Comparison of ENCODE assay signal across 8 cellular contexts in genomic region chr2:102736174-102736606, GRCh38. TPM values are rescaled to one million over a fixed set of nuclear protein-coding genes. Genes with fewer than 3 reads are reported as not detected.
A peak's percentile ranks its signal among the peaks of the same experiment; 100 is the strongest.
DNase-seq lines count a peak whose midpoint lies in the region; ATAC-seq and TF ChIP-seq lines count a peak whose summit lies in the region.

No MANE protein-coding gene starts in this region.

- peaks cover 54% of the 10 kb centered on the region for H3K4me1 Mint-ChIP-seq in CD4-positive, alpha-beta T cell (ENCODE audit: low read depth)

- no peaks in the 10 kb centered on the region for H3K9me3 ChIP-seq in CD4-positive, alpha-beta T cell (ENCODE audit: control insufficient read depth, low read length)

- intact Hi-C loops in CD4-positive, alpha-beta T cell (cut with DNase I, micrococcal nuclease) = no loop called here

- peak; percentile 54 for ATAC-seq in CD4-positive, alpha-beta T cell (ENCODE audit: poor library complexity)
- ATAC-seq in GM18909 (IDR thresholded peaks at IDR 0.05; ENCODE audit: poor library complexity, unreplicated experiment) = peak; percentile 59
- ATAC-seq in HG03097 (IDR thresholded peaks at IDR 0.05; ENCODE audit: low FRiP score, unreplicated experiment) = peak; percentile 37

- H3K27ac ChIP-seq in CD4-positive, alpha-beta T cell (ENCODE audit: low read depth, low read length) = peak overlapping the region; percentile 26

- POLR2A ChIA-PET in CD4-positive, alpha-beta T cell (lab: Charles Lee) = interaction anchor here (1.0 to 1.4 kb wide), 3 partner anchors 12 to 25 kb away, joined by 3 to 5 read pairs (median 3); partner anchors contain the start of gene TMEM182

- H3K27me3 Mint-ChIP-seq in CD4-positive, alpha-beta T cell = no peaks in the 10 kb centered on the region

- no peak for TF ChIP-seq CTCF in CD4-positive, alpha-beta T cell (IDR thresholded peaks at IDR 0.05)

- DNase-seq in CD4-positive, alpha-beta T cell = peak in 4 of 10 experiments; percentile 0 to 37 (median 5)
- DNase-seq in NCI-H510A (lab: John Stamatoyannopoulos, UW) = peak; percentile 27
- peak; percentile 24 for DNase-seq in amniotic epithelial cell (ENCODE audit: low read depth)
- peak; percentile 46 for DNase-seq in hepatic stellate cell (ENCODE audit: low spot score)
- DNase-seq in skeletal muscle cell (ENCODE audit: low read depth) = no peak
- no peak for DNase-seq in MV-4-11 (lab: John Stamatoyannopoulos, UW)

- no peaks in the 10 kb centered on the region for H3K9me3 Mint-ChIP-seq in CD4-positive, alpha-beta T cell

- peak overlapping the region; percentile 98 for H3K4me3 Mint-ChIP-seq in CD4-positive, alpha-beta T cell

- CTCF ChIA-PET in CD4-positive, alpha-beta T cell (lab: Charles Lee) = interaction anchor here (1.2 to 2.0 kb wide), 3 partner anchors 10 to 70 kb away, joined by 3 to 8 read pairs (median 3); no protein-coding TSS in a partner anchor

- H3K27ac Mint-ChIP-seq in CD4-positive, alpha-beta T cell = peak overlapping the region; percentile 91

- peaks cover 9% of the 10 kb centered on the region for H3K36me3 Mint-ChIP-seq in CD4-positive, alpha-beta T cell (ENCODE audit: low read depth)

- peak overlapping the region; percentile 88 for H3K4me3 ChIP-seq in skeletal muscle cell (ENCODE audit: low read depth, low read length)

- H3K27me3 ChIP-seq in CD4-positive, alpha-beta T cell (ENCODE audit: control insufficient read depth, insufficient read depth, low read length) = no peaks in the 10 kb centered on the region

RNA-seq across cellular contexts. Expression of gene TMEM182, which starts 25.6 kb away (rescaled TPM):
- total RNA-seq in CD4-positive, alpha-beta T cell = 1 to 10 TPM; 2.0 to 2.7 TPM

Comparison
In these comparisons a context has a peak if more than half of its experiments do, and no peak if none do; other contexts are left out.
1. DNase-seq: peak in NCI-H510A (single experiment), amniotic epithelial cell (single experiment) and hepatic stellate cell (single experiment); none in skeletal muscle cell (single experiment) and MV-4-11 (single experiment).
2. Peak in every context shown above with its lines, with median percentiles within 50 percentile points of each other: ATAC-seq.